In the genomic region with DNA sequence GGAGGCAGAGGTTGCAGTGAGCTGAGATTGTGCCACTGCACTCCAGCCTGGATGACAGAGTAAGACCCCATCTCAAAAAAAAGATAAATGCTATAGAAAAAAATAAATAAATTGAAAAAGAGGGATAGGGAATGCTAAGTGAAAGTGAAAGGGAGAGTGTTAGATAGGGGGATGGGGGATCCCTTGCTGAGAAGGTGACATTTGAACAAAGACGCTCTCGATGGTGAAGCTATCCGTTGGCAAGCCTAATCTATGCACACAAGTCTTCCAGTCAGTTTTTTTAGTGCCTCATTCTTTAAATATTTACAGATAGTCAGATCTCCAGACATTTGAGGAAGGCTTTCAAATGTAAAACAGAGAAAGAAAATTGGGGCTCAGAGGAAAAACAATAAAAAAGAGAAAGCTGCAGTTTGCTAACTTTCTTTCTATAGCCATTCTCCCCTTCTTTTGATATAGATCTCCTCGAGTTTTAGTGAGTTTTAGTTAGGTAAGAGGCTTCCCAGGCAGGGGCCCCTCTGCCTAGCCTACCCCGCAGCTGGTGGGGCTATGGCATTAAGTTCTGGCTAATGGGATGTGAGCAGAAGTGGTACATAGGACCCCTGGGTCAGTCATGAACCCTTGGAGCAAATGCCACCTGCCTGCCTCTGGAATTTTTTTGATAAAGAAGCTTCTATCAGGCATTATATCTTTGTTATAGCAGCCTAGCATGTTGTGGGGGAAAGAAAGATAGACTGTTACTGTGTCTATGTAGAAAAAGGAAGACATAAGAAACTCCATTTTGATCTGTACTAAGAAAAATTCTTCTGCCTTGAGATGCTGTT, we compare ENCODE assay signal across 9 cellular contexts. TPM values are rescaled to one million over a fixed set of nuclear protein-coding genes. Genes with fewer than 3 reads are reported as not detected.
DNase-seq lines count a peak whose midpoint lies in the region; ATAC-seq and TF ChIP-seq lines count a peak whose summit lies in the region.
"Had no signal": no experiment of that assay in that cellular context is flagged by ENCODE, and none has a peak within 500 bp of the region (broad histone marks: within the 10 kb centered on the region; RNA-seq: fewer than 3 reads in every experiment).

No MANE protein-coding gene starts in this region.

- intact Hi-C loops in Right ventricle myocardium inferior (cut with DNase I) (no loop called here), colonic mucosa (cut with DNase I) (no loop called here)

- peaks cover 20% of the 10 kb centered on the region for H3K36me3 ChIP-seq in right atrium auricular region
- H3K36me3 ChIP-seq in colonic mucosa = no peaks in the 10 kb centered on the region
- peaks cover 0 to 8% of the 10 kb centered on the region in 2 donors for H3K36me3 ChIP-seq in muscle layer of duodenum (ENCODE audit: control insufficient read depth in 1 of 2, insufficient read depth in 2 of 2, low read length in 2 of 2)
- no peaks in the 10 kb centered on the region for H3K36me3 ChIP-seq in H7 (replicated peaks; ENCODE audit: control insufficient read depth, insufficient read depth, low read length)

- H3K9ac ChIP-seq in colonic mucosa (ENCODE audit: low read depth in 2 of 2, low read length in 2 of 2) = peak overlapping the region in 1 of 2 donors; percentile 61

- no peak overlapping the region for H3K4me3 ChIP-seq in right atrium auricular region
- no peak overlapping the region for H3K4me3 ChIP-seq in colonic mucosa
- peak overlapping the region in 1 of 2 donors; percentile 37 for H3K4me3 ChIP-seq in muscle layer of duodenum (ENCODE audit: low read depth in 1 of 2, low read length in 2 of 2)
- H3K4me3 ChIP-seq in H7 (ENCODE audit: insufficient read depth, low read depth, low read length) = no peak overlapping the region

- ATAC-seq in Right ventricle myocardium inferior = no peak
- no peak for ATAC-seq in foreskin keratinocyte
- ATAC-seq in HG03442 (IDR thresholded peaks at IDR 0.05; ENCODE audit: unreplicated experiment) = no peak
- no peak for ATAC-seq in GM21381 (IDR thresholded peaks at IDR 0.05; ENCODE audit: unreplicated experiment)

- H3K4me1 ChIP-seq in right atrium auricular region (peaks cover 0 to 50% of the 10 kb centered on the region in 2 donors), colonic mucosa (peaks cover 29% of the 10 kb centered on the region), muscle layer of duodenum (ENCODE audit: control insufficient read depth in 1 of 2, insufficient read depth in 2 of 2, low read length in 2 of 2) (peaks cover 26 to 30% of the 10 kb centered on the region in 2 donors), foreskin keratinocyte (no peaks in the 10 kb centered on the region)

- DNase-seq in right atrium auricular region (ENCODE audit: low spot score) (peak; percentile 13), Right ventricle myocardium inferior (ENCODE audit: missing footprints) (no peak), colonic mucosa (no peak), foreskin keratinocyte (no peak), H7 (no peak)
- DNase-seq: NCI-H2227 treated with DMSO at 0.1 percent for 48 hours had no signal

- no peak for TF ChIP-seq CTCF in right atrium auricular region (IDR thresholded peaks at IDR 0.05)
- TF ChIP-seq CTCF in colonic mucosa (IDR thresholded peaks at IDR 0.05) = no peak
- no peak for TF ChIP-seq CTCF in foreskin keratinocyte (conservative IDR thresholded peaks at IDR 0.05)

- H3K27ac ChIP-seq in right atrium auricular region (peak overlapping the region; percentile 80 to 91), colonic mucosa (peak overlapping the region; percentile 58), muscle layer of duodenum (ENCODE audit: low read length) (peak overlapping the region; percentile 74), foreskin keratinocyte (no peak overlapping the region)

- H3K9me3 ChIP-seq in right atrium auricular region (no peaks in the 10 kb centered on the region), colonic mucosa (no peaks in the 10 kb centered on the region), muscle layer of duodenum (ENCODE audit: control insufficient read depth in 1 of 2, low read length in 2 of 2) (no peaks in the 10 kb centered on the region)

- H3K27me3 ChIP-seq in right atrium auricular region (no peaks in the 10 kb centered on the region), colonic mucosa (no peaks in the 10 kb centered on the region), muscle layer of duodenum (ENCODE audit: low read depth, low read length) (no peaks in the 10 kb centered on the region), foreskin keratinocyte (no peaks in the 10 kb centered on the region), H7 (ENCODE audit: control insufficient read depth, insufficient read depth, low read length) (no peaks in the 10 kb centered on the region)

RNA-seq across cellular contexts. Expression of a gene that starts 12.0 kb away (rescaled TPM):
- total RNA-seq in right atrium auricular region = 100 to 1,000 TPM; 151 to 173 TPM
- total RNA-seq in Right ventricle myocardium inferior = 111 TPM
- total RNA-seq in colonic mucosa = 10 to 100 TPM; 52.8 to 89.6 TPM
- 1.8 and 4.2 TPM in 2 replicates for total RNA-seq in foreskin keratinocyte
- polyA plus RNA-seq in foreskin keratinocyte = 3.6 and 6.4 TPM in 2 replicates
- total RNA-seq in H7 (2014; rRNA removed; shearing (Covaris generic)) = 25.0 and 41.6 TPM in 2 replicates
